In the genomic region with DNA sequence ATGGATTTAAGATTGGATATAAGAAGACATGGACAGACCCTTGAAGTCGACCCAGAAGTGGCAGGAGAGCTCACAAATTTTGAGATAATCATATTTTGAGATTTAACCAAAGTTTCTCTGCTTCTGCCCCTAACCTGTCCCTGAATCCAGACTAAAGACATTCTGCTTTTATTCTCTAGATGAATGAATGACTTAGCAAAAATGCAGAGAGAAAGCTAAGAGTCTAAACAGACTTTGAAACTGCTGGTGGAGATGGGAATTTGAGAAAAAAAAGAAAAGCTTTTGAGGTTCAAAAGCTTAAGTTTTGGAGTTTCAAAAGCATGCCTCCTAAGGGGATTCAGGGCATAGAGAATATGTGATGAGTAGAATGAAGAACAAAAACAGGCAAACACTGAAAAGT, we compare ENCODE assay signal across 22 cellular contexts.
DNase-seq lines count a peak whose midpoint lies in the region; ATAC-seq and TF ChIP-seq lines count a peak whose summit lies in the region.
"Had no signal": no experiment of that assay in that cellular context is flagged by ENCODE, and none has a peak within 500 bp of the region (broad histone marks: within the 10 kb centered on the region; RNA-seq: fewer than 3 reads in every experiment).

No MANE protein-coding gene starts in this region.

- 90% methylated on average over 1 of the region's 1 CpG for WGBS in smooth muscle cell (ENCODE audit: low lambda C conversion rate)

- H3K27me3 Mint-ChIP-seq in activated CD4-positive, alpha-beta T cell treated with anti-CD3 and anti-CD28 coated beads, Interleukin-2, amount 10 ng/mL, durations not matched to agents 7 days and 5 days, result no peaks in the 10 kb centered on the region
- H3K27me3 Mint-ChIP-seq in T-helper 17 cell, result peaks cover 14% of the 10 kb centered on the region
- no peaks in the 10 kb centered on the region for H3K27me3 Mint-ChIP-seq in dendritic cell treated with granulocyte-macrophage colony-stimulating factor and Interleukin-4, amounts not matched to agents 40 ng/mL and 50 ng/mL, for 4 days
- H3K27me3 Mint-ChIP-seq in chondrocyte (ENCODE audit: low read depth), result no peaks in the 10 kb centered on the region
- H3K27me3 Mint-ChIP-seq in WTC11 (ENCODE audit: low read depth), result no peaks in the 10 kb centered on the region; the same call in 1 of the 2 replicates
- H3K27me3 Mint-ChIP-seq: CD4-positive, alpha-beta T cell had no signal

- H3K27ac ChIP-seq in smooth muscle cell (ENCODE audit: low read depth), result no peak overlapping the region
- H3K27ac ChIP-seq: 22Rv1; BLaER1 treated with 17β-estradiol and CSF1 and Interleukin-3, amounts not matched to agents 10 nM and 100 nM had no signal

- H3K4me1 Mint-ChIP-seq in activated CD4-positive, alpha-beta T cell treated with anti-CD3 and anti-CD28 coated beads, Interleukin-2, amount 10 ng/mL, durations not matched to agents 7 days and 5 days, result peaks cover 15% of the 10 kb centered on the region
- H3K4me1 Mint-ChIP-seq in T-helper 17 cell (peaks cover 2% of the 10 kb centered on the region), chondrocyte (ENCODE audit: low read depth) (peaks cover 18% of the 10 kb centered on the region), WTC11 (peaks cover 6% of the 10 kb centered on the region)
- peaks cover 33% of the 10 kb centered on the region for H3K4me1 Mint-ChIP-seq in dendritic cell treated with granulocyte-macrophage colony-stimulating factor and Interleukin-4, amounts not matched to agents 40 ng/mL and 50 ng/mL, for 4 days (ENCODE audit: low read depth)

- no peaks in the 10 kb centered on the region for H3K9me3 ChIP-seq in T-helper 17 cell (ENCODE audit: control insufficient read depth, low read length, poor library complexity, severe bottlenecking)
- no peaks in the 10 kb centered on the region for H3K9me3 ChIP-seq in smooth muscle cell (replicated peaks; ENCODE audit: low read depth)
- H3K9me3 ChIP-seq: BE2C; BLaER1 treated with 17β-estradiol and CSF1 and Interleukin-3, amounts not matched to agents 10 nM and 100 nM; Caco-2 had no signal

- H4K20me1 ChIP-seq in smooth muscle cell (ENCODE audit: low read depth), result no peaks in the 10 kb centered on the region
- H4K20me1 ChIP-seq: BLaER1 treated with 17β-estradiol and CSF1 and Interleukin-3, amounts not matched to agents 10 nM and 100 nM had no signal

- H3K9ac ChIP-seq in smooth muscle cell (ENCODE audit: low read depth), result no peak overlapping the region
- H3K9ac ChIP-seq: BLaER1 treated with 17β-estradiol and CSF1 and Interleukin-3, amounts not matched to agents 10 nM and 100 nM had no signal

- H3K27me3 ChIP-seq in smooth muscle cell (ENCODE audit: low read depth), result no peaks in the 10 kb centered on the region
- H3K27me3 ChIP-seq: BE2C; BLaER1 treated with 17β-estradiol and CSF1 and Interleukin-3, amounts not matched to agents 10 nM and 100 nM had no signal

- H3F3A ChIP-seq in smooth muscle cell (ENCODE audit: low read depth), result no peaks in the 10 kb centered on the region

- H3K4me3 Mint-ChIP-seq in activated CD4-positive, alpha-beta T cell treated with anti-CD3 and anti-CD28 coated beads, Interleukin-2, amount 10 ng/mL, durations not matched to agents 7 days and 5 days, result no peak overlapping the region
- no peak overlapping the region for H3K4me3 Mint-ChIP-seq in T-helper 17 cell
- no peak overlapping the region for H3K4me3 Mint-ChIP-seq in dendritic cell treated with granulocyte-macrophage colony-stimulating factor and Interleukin-4, amounts not matched to agents 40 ng/mL and 50 ng/mL, for 4 days
- H3K4me3 Mint-ChIP-seq in chondrocyte (ENCODE audit: unreplicated experiment), result no peak overlapping the region
- no peak overlapping the region for H3K4me3 Mint-ChIP-seq in WTC11
- H3K4me3 Mint-ChIP-seq: CD14-positive monocyte; CD4-positive, alpha-beta T cell; HFFc6 had no signal

- no peak overlapping the region for H3K4me2 ChIP-seq in smooth muscle cell

- H3K36me3 ChIP-seq in smooth muscle cell (ENCODE audit: low read depth), result no peaks in the 10 kb centered on the region
- H3K36me3 ChIP-seq: BE2C; BLaER1 treated with 17β-estradiol and CSF1 and Interleukin-3, amounts not matched to agents 10 nM and 100 nM had no signal

- ATAC-seq in T-helper 17 cell (no peak), WTC11 (no peak)
- ATAC-seq: HCT116 had no signal

- no peaks in the 10 kb centered on the region for H3K36me3 Mint-ChIP-seq in activated CD4-positive, alpha-beta T cell treated with anti-CD3 and anti-CD28 coated beads, Interleukin-2, amount 10 ng/mL, durations not matched to agents 7 days and 5 days (ENCODE audit: low read depth)
- H3K36me3 Mint-ChIP-seq in T-helper 17 cell (ENCODE audit: low read depth) (peaks cover 4% of the 10 kb centered on the region), chondrocyte (ENCODE audit: low read depth) (no peaks in the 10 kb centered on the region), WTC11 (no peaks in the 10 kb centered on the region)
- no peaks in the 10 kb centered on the region for H3K36me3 Mint-ChIP-seq in dendritic cell treated with granulocyte-macrophage colony-stimulating factor and Interleukin-4, amounts not matched to agents 40 ng/mL and 50 ng/mL, for 4 days (ENCODE audit: low read depth)
- H3K36me3 Mint-ChIP-seq: CD14-positive monocyte had no signal

- no peak for DNase-seq in activated CD4-positive, alpha-beta T cell treated with anti-CD3 and anti-CD28 coated beads, Interleukin-2, amount 10 ng/mL, durations not matched to agents 7 days and 5 days
- no peak for DNase-seq in activated CD4-positive, alpha-beta T cell treated with anti-CD3 and anti-CD28 coated beads, Interleukin-2, amount 50 U/mL, for 4 hours
- DNase-seq in T-helper 17 cell (no peak), smooth muscle cell (lab: John Stamatoyannopoulos, UW; ENCODE audit: unreplicated experiment) (no peak), HEK293T (ENCODE audit: extremely low spot score) (no peak), chondrocyte (ENCODE audit: low spot score) (no peak), WTC11 (ENCODE audit: low spot score) (no peak)
- DNase-seq: ACHN; AML-193; BE2C; Caco-2; CD4-positive, alpha-beta T cell; DMS153; DND-41; GOT3; H7; HFFc6 had no signal

- peak overlapping the region; percentile 62 for H2AFZ ChIP-seq in smooth muscle cell (ENCODE audit: low read depth)

- no peak overlapping the region for H3K4me3 ChIP-seq in smooth muscle cell
- H3K4me3 ChIP-seq: BLaER1 treated with 17β-estradiol and CSF1 and Interleukin-3, amounts not matched to agents 10 nM and 100 nM had no signal

- CTCF ChIA-PET in activated CD4-positive, alpha-beta T cell treated with anti-CD3 and anti-CD28 coated beads, Interleukin-2, amount 10 ng/mL, durations not matched to agents 7 days and 5 days (lab: Charles Lee), result interaction anchor here (1.1 to 2.4 kb wide), 4 partner anchors 9 to 135 kb away, joined by 3 to 8 read pairs (median 4); no protein-coding TSS in a partner anchor
- CTCF ChIA-PET in HEK293T (lab: Yijun Ruan, JAX), result interaction anchor here (0.6 kb wide), 1 partner anchor 11 kb away, joined by 4 read pairs; no protein-coding TSS in a partner anchor
- CTCF ChIA-PET in WTC11 (lab: Charles Lee), result interaction anchor here (0.9 to 3.2 kb wide), 2 partner anchors 11 to 103 kb away, joined by 3 to 13 read pairs; no protein-coding TSS in a partner anchor

- H3K79me2 ChIP-seq in smooth muscle cell (ENCODE audit: low read depth), result no peaks in the 10 kb centered on the region

- H3K4me1 ChIP-seq in smooth muscle cell (ENCODE audit: low read depth), result no peaks in the 10 kb centered on the region
- H3K4me1 ChIP-seq: BE2C, Caco-2 had no signal

- H3K9me3 Mint-ChIP-seq in activated CD4-positive, alpha-beta T cell treated with anti-CD3 and anti-CD28 coated beads, Interleukin-2, amount 10 ng/mL, durations not matched to agents 7 days and 5 days, result peaks cover 3% of the 10 kb centered on the region
- no peaks in the 10 kb centered on the region for H3K9me3 Mint-ChIP-seq in dendritic cell treated with granulocyte-macrophage colony-stimulating factor and Interleukin-4, amounts not matched to agents 40 ng/mL and 50 ng/mL, for 4 days
- H3K9me3 Mint-ChIP-seq in chondrocyte (ENCODE audit: low read depth), result no peaks in the 10 kb centered on the region
- H3K9me3 Mint-ChIP-seq in WTC11, result no peaks in the 10 kb centered on the region
- H3K9me3 Mint-ChIP-seq: CD14-positive monocyte; CD4-positive, alpha-beta T cell; HFFc6 had no signal

- POLR2A ChIA-PET in activated CD4-positive, alpha-beta T cell treated with anti-CD3 and anti-CD28 coated beads, Interleukin-2, amount 10 ng/mL, durations not matched to agents 7 days and 5 days (lab: Charles Lee), result no interaction called here
- POLR2A ChIA-PET in HEK293T (lab: Yijun Ruan, JAX), result no interaction called here
- POLR2A ChIA-PET in WTC11 (lab: Charles Lee), result no interaction called here

- intact Hi-C loops in dendritic cell treated with granulocyte-macrophage colony-stimulating factor and Interleukin-4, amounts not matched to agents 40 ng/mL and 50 ng/mL, for 4 days (cut with micrococcal nuclease), result loop anchor here (5.0 kb wide), 1 partner anchor 48 kb away; no protein-coding TSS in a partner anchor

- peak overlapping the region; percentile 32 for H3K27ac Mint-ChIP-seq in activated CD4-positive, alpha-beta T cell treated with anti-CD3 and anti-CD28 coated beads, Interleukin-2, amount 10 ng/mL, durations not matched to agents 7 days and 5 days
- H3K27ac Mint-ChIP-seq in T-helper 17 cell (peak overlapping the region; percentile 9), chondrocyte (ENCODE audit: unreplicated experiment) (no peak overlapping the region), WTC11 (no peak overlapping the region)
- peak overlapping the region; percentile 69 for H3K27ac Mint-ChIP-seq in dendritic cell treated with granulocyte-macrophage colony-stimulating factor and Interleukin-4, amounts not matched to agents 40 ng/mL and 50 ng/mL, for 4 days
- H3K27ac Mint-ChIP-seq: CD14-positive monocyte; CD4-positive, alpha-beta T cell; HFFc6 had no signal

- TF ChIP-seq CTCF in smooth muscle cell (IDR thresholded peaks at IDR 0.05; ENCODE audit: borderline replicate concordance, insufficient read depth, poor library complexity, severe bottlenecking) (no peak), chondrocyte (IDR thresholded peaks at IDR 0.05) (no peak), WTC11 (IDR thresholded peaks at IDR 0.05) (no peak)

TF ChIP-seq in HEK293T, 16 proteins besides CTCF, POLR2A, EP300 and RAD21:
- no peak for TF ChIP-seq TARDBP (IDR thresholded peaks at IDR 0.05)
- no peak for TF ChIP-seq CTBP1 (IDR thresholded peaks at IDR 0.05; ENCODE audit: borderline replicate concordance)
- no peak for TF ChIP-seq FOXK2 (IDR thresholded peaks at IDR 0.05)

TF ChIP-seq in WTC11, 78 proteins besides CTCF, POLR2A, EP300 and RAD21 (continues in another document):
- TF ChIP-seq PREB (CRISPR knock-in tag; IDR thresholded peaks at IDR 0.05; ENCODE audit: borderline replicate concordance) (no peak), ZNF138 (CRISPR knock-in tag; conservative IDR thresholded peaks at IDR 0.05) (no peak)

Comparison
In these comparisons a context has a peak if more than half of its experiments do, and no peak if none do; other contexts are left out.
1. H3K27ac Mint-ChIP-seq: peak in activated CD4-positive, alpha-beta T cell treated with anti-CD3 and anti-CD28 coated beads, Interleukin-2, amount 10 ng/mL, durations not matched to agents 7 days and 5 days (single experiment), T-helper 17 cell (single experiment) and dendritic cell treated with granulocyte-macrophage colony-stimulating factor and Interleukin-4, amounts not matched to agents 40 ng/mL and 50 ng/mL, for 4 days (single experiment); none in chondrocyte (single experiment) and WTC11 (single experiment).